ENCODE assay signal across 19 cellular contexts in genomic region chr5:146606838-146607237, GRCh38.
"Had no signal": no experiment of that assay in that cellular context is flagged by ENCODE, and none has a peak within 500 bp of the region (broad histone marks: within the 10 kb centered on the region; RNA-seq: fewer than 3 reads in every experiment).

No MANE protein-coding gene starts in this region.

- H3K27me3 ChIP-seq: gastrocnemius medialis, thyroid gland, upper lobe of left lung, vagina had no signal

- H3K9me3 ChIP-seq: gastrocnemius medialis, thyroid gland, upper lobe of left lung, vagina had no signal

- ATAC-seq: activated CD4-positive, alpha-beta T cell treated with anti-CD3 and anti-CD28 coated beads for 36 hours; effector memory CD8-positive, alpha-beta T cell; gastrocnemius medialis; naive thymus-derived CD4-positive, alpha-beta T cell; right cardiac atrium; stimulated activated naive CD8-positive, alpha-beta T cell treated with anti-CD3 and anti-CD28 coated beads, Interleukin-15, Interleukin-2, amounts not matched to agents 100 U/mL and 50 U/mL, for 24 hours had no signal

- H3K4me1 ChIP-seq: gastrocnemius medialis, thyroid gland, upper lobe of left lung, vagina had no signal

- DNase-seq: activated CD4-positive, alpha-beta T cell treated with anti-CD3 and anti-CD28 coated beads for 36 hours; activated CD4-positive, alpha-beta T cell treated with anti-CD3 and anti-CD28 coated beads, Interleukin-2, amount 50 U/mL, for 4 hours; activated CD4-positive, CD25-positive, alpha-beta regulatory T cell; activated CD8-positive, alpha-beta memory T cell treated with anti-CD3 and anti-CD28 coated beads for 24 hours; activated effector memory CD4-positive, alpha-beta T cell treated with Interleukin-2 at 50 U/mL for 16 hours; activated naive CD4-positive, alpha-beta T cell treated with Interleukin-2 at 50 U/mL for 16 hours; cerebellar nuclear complex; effector memory CD8-positive, alpha-beta T cell; erythroblast; gastrocnemius medialis; glutamatergic neuron; naive thymus-derived CD4-positive, alpha-beta T cell; right cardiac atrium; stimulated activated CD4-positive, alpha-beta T cell treated with anti-CD3 and anti-CD28 coated beads, Interleukin-2, amount 100 ng/mL, for 48 hours; stimulated activated naive CD8-positive, alpha-beta T cell treated with anti-CD3 and anti-CD28 coated beads, Interleukin-15, Interleukin-2, amounts not matched to agents 100 U/mL and 50 U/mL, for 24 hours; thyroid gland; upper lobe of left lung had no signal

- H3K36me3 ChIP-seq: gastrocnemius medialis, thyroid gland, upper lobe of left lung, vagina had no signal

- H3K27ac ChIP-seq: coronary artery, gastrocnemius medialis, thyroid gland, upper lobe of left lung, vagina had no signal

- H3K4me3 ChIP-seq: coronary artery, gastrocnemius medialis, thyroid gland, upper lobe of left lung, vagina had no signal
